8 cellular contexts compared by ENCODE assay signal in the genomic region with DNA sequence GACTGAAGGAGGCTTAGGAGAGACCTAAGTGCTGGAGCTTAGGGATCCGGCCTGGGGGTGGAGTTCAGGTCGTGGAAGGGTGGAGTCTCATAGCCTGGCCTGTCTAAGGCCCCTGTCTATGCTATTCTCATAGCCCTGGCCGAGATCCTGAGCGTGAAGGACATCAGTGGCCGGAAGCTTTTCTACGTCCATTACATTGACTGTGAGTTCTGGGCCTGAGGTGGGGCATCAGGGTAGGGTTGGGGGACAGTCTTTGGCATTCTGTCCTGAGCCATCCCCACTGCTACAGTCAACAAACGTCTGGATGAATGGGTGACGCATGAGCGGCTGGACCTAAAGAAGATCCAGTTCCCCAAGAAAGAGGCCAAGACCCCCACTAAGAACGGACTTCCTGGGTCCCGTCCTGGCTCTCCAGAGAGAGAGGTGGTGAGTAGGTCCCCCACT. TPM values are rescaled to one million over a fixed set of nuclear protein-coding genes. Genes with fewer than 3 reads are reported as not detected.
DNase-seq lines count a peak whose midpoint lies in the region; ATAC-seq and TF ChIP-seq lines count a peak whose summit lies in the region.

No MANE protein-coding gene starts in this region.

- intact Hi-C loops in head of caudate nucleus (cut with DNase I), result loop anchor here (2.0 to 10.0 kb wide), 3 partner anchors 50 to 105 kb away; a partner anchor contains a TSS

- H3K79me2 ChIP-seq in smooth muscle cell (ENCODE audit: low read depth), result no peaks in the 10 kb centered on the region

- no peak for DNase-seq in T-helper 17 cell
- no peak for DNase-seq in glutamatergic neuron
- DNase-seq in smooth muscle cell (lab: John Stamatoyannopoulos, UW; ENCODE audit: unreplicated experiment), result no peak
- DNase-seq in HCEC 1CT, result no peak
- DNase-seq in head of caudate nucleus, result no peak
- DNase-seq in effector CD8-positive, alpha-beta T cell (lab: John Stamatoyannopoulos, UW), result no peak

- H3K4me1 Mint-ChIP-seq in T-helper 17 cell (peaks cover 26% of the 10 kb centered on the region), glutamatergic neuron (ENCODE audit: low read depth, unreplicated experiment) (peaks cover 3% of the 10 kb centered on the region)

- peaks cover 13% of the 10 kb centered on the region for H3K9me3 Mint-ChIP-seq in glutamatergic neuron (ENCODE audit: unreplicated experiment)

- H3K27me3 ChIP-seq in smooth muscle cell (ENCODE audit: low read depth), result no peaks in the 10 kb centered on the region

- no peaks in the 10 kb centered on the region for H3K36me3 ChIP-seq in smooth muscle cell (ENCODE audit: low read depth)

- H3K4me3 ChIP-seq in smooth muscle cell, result peak overlapping the region; percentile 63

- H3K4me2 ChIP-seq in smooth muscle cell, result peak overlapping the region; percentile 82

- peak overlapping the region; percentile 98 for H3K27ac ChIP-seq in smooth muscle cell (ENCODE audit: low read depth)

- H3K9me3 ChIP-seq in T-helper 17 cell (ENCODE audit: control insufficient read depth, low read length, poor library complexity, severe bottlenecking) (no peaks in the 10 kb centered on the region), smooth muscle cell (replicated peaks; ENCODE audit: low read depth) (no peaks in the 10 kb centered on the region)

- no peak for TF ChIP-seq CTCF in glutamatergic neuron (IDR thresholded peaks at IDR 0.05; ENCODE audit: partially characterized antibody, unreplicated experiment)
- no peak for TF ChIP-seq CTCF in smooth muscle cell (IDR thresholded peaks at IDR 0.05; ENCODE audit: borderline replicate concordance, insufficient read depth, poor library complexity, severe bottlenecking)

- H3K27ac Mint-ChIP-seq in T-helper 17 cell (peak overlapping the region; percentile 98), glutamatergic neuron (ENCODE audit: unreplicated experiment) (peak overlapping the region; percentile 98)

- H3K9ac ChIP-seq in smooth muscle cell (ENCODE audit: low read depth), result peak overlapping the region; percentile 94

- 47% methylated on average over 11 of the region's 11 CpGs for WGBS in smooth muscle cell (ENCODE audit: low lambda C conversion rate)

- H3F3A ChIP-seq in smooth muscle cell (ENCODE audit: low read depth), result no peaks in the 10 kb centered on the region

- peaks cover 1% of the 10 kb centered on the region for H4K20me1 ChIP-seq in smooth muscle cell (ENCODE audit: low read depth)

- ATAC-seq in GM19397 (IDR thresholded peaks at IDR 0.05; ENCODE audit: unreplicated experiment), result peak; percentile 25
- no peak for ATAC-seq in T-helper 17 cell
- no peak for ATAC-seq in GM21515 (IDR thresholded peaks at IDR 0.05; ENCODE audit: unreplicated experiment)

- no peaks in the 10 kb centered on the region for H3K27me3 Mint-ChIP-seq in T-helper 17 cell
- H3K27me3 Mint-ChIP-seq in glutamatergic neuron (ENCODE audit: unreplicated experiment), result peaks cover 5% of the 10 kb centered on the region

- peak overlapping the region; percentile 95 for H3K4me3 Mint-ChIP-seq in T-helper 17 cell
- H3K4me3 Mint-ChIP-seq in glutamatergic neuron (ENCODE audit: unreplicated experiment), result peak overlapping the region; percentile 92

- H3K4me1 ChIP-seq in smooth muscle cell (ENCODE audit: low read depth), result no peaks in the 10 kb centered on the region

- peaks cover 8% of the 10 kb centered on the region for H3K36me3 Mint-ChIP-seq in T-helper 17 cell (ENCODE audit: low read depth)
- no peaks in the 10 kb centered on the region for H3K36me3 Mint-ChIP-seq in glutamatergic neuron (ENCODE audit: unreplicated experiment)

- no peak overlapping the region for H2AFZ ChIP-seq in smooth muscle cell (ENCODE audit: low read depth)

RNA-seq across cellular contexts. Expression of a gene that starts 0.6 kb away (rescaled TPM):
- total RNA-seq in T-helper 17 cell (100 to 1,000 TPM; 120 to 123 TPM), glutamatergic neuron (ENCODE audit: unreplicated experiment) (71.3 TPM), smooth muscle cell (37.0 and 40.1 TPM in 2 replicates)
- polyA plus RNA-seq in smooth muscle cell, result 38.8 and 45.1 TPM in 2 replicates

RNA-seq across cellular contexts. Expression of a gene that starts 7.9 kb away (rescaled TPM):
- total RNA-seq in T-helper 17 cell (10 to 100 TPM; 30.8 to 34.3 TPM), glutamatergic neuron (ENCODE audit: unreplicated experiment) (42.9 TPM), smooth muscle cell (20.9 and 30.0 TPM in 2 replicates)
- 51.7 and 56.8 TPM in 2 replicates for polyA plus RNA-seq in smooth muscle cell

RNA-seq across cellular contexts. Expression of a gene that starts 49.9 kb away (rescaled TPM):
- total RNA-seq in T-helper 17 cell (100 to 1,000 TPM; 302 to 378 TPM), glutamatergic neuron (ENCODE audit: unreplicated experiment) (61.2 TPM), smooth muscle cell (41.7 and 48.1 TPM in 2 replicates)
- 82.8 and 98.4 TPM in 2 replicates for polyA plus RNA-seq in smooth muscle cell
